ENCODE assay signal across 31 cellular contexts in genomic region chr22:29670615-29671014, GRCh38. TPM values are rescaled to one million over a fixed set of nuclear protein-coding genes. Genes with fewer than 3 reads are reported as not detected.
DNase-seq lines count a peak whose midpoint lies in the region; ATAC-seq and TF ChIP-seq lines count a peak whose summit lies in the region.
"Had no signal": no experiment of that assay in that cellular context is flagged by ENCODE, and none has a peak within 500 bp of the region (broad histone marks: within the 10 kb centered on the region; RNA-seq: fewer than 3 reads in every experiment).

No MANE protein-coding gene starts in this region.

- TF ChIP-seq CTCF in activated CD8-positive, alpha-beta T cell treated with anti-CD3 and anti-CD28 coated beads for 36 hours (IDR thresholded peaks at IDR 0.05), result no peak

- intact Hi-C loops in activated CD8-positive, alpha-beta T cell treated with anti-CD3 and anti-CD28 coated beads for 36 hours (cut with micrococcal nuclease), result no loop called here

- H3K9me3 Mint-ChIP-seq in activated CD8-positive, alpha-beta T cell treated with anti-CD3 and anti-CD28 coated beads for 36 hours, result no peaks in the 10 kb centered on the region
- H3K9me3 Mint-ChIP-seq: activated naive CD8-positive, alpha-beta T cell treated with anti-CD3 and anti-CD28 coated beads for 36 hours; mesothelial cell of epicardium; stimulated activated naive CD8-positive, alpha-beta T cell treated with anti-CD3 and anti-CD28 coated beads, Interleukin-15, Interleukin-2, amounts not matched to agents 100 ng/mL and 50 ng/mL, for 24 hours had no signal

- no peak overlapping the region for H3K27ac Mint-ChIP-seq in activated CD8-positive, alpha-beta T cell treated with anti-CD3 and anti-CD28 coated beads for 36 hours
- H3K27ac Mint-ChIP-seq: activated naive CD8-positive, alpha-beta T cell treated with anti-CD3 and anti-CD28 coated beads for 36 hours; mesothelial cell of epicardium; stimulated activated naive CD8-positive, alpha-beta T cell treated with anti-CD3 and anti-CD28 coated beads, Interleukin-15, Interleukin-2, amounts not matched to agents 100 ng/mL and 50 ng/mL, for 24 hours had no signal

- no peak for ATAC-seq in GM19397 (IDR thresholded peaks at IDR 0.05; ENCODE audit: unreplicated experiment)
- no peak for ATAC-seq in activated CD8-positive, alpha-beta T cell treated with anti-CD3 and anti-CD28 coated beads for 36 hours
- ATAC-seq: heart left ventricle, sciatic nerve had no signal

- no peak overlapping the region for H3K4me3 Mint-ChIP-seq in activated CD8-positive, alpha-beta T cell treated with anti-CD3 and anti-CD28 coated beads for 36 hours
- H3K4me3 Mint-ChIP-seq: activated naive CD8-positive, alpha-beta T cell treated with anti-CD3 and anti-CD28 coated beads for 36 hours; mesothelial cell of epicardium; stimulated activated naive CD8-positive, alpha-beta T cell treated with anti-CD3 and anti-CD28 coated beads, Interleukin-15, Interleukin-2, amounts not matched to agents 100 ng/mL and 50 ng/mL, for 24 hours had no signal

- CTCF ChIA-PET in activated CD8-positive, alpha-beta T cell treated with anti-CD3 and anti-CD28 coated beads for 36 hours (lab: Charles Lee), result interaction anchor here (2.3 kb wide), 1 partner anchor 45 kb away, joined by 7 read pairs; no protein-coding TSS in a partner anchor

- no peaks in the 10 kb centered on the region for H3K4me1 Mint-ChIP-seq in activated CD8-positive, alpha-beta T cell treated with anti-CD3 and anti-CD28 coated beads for 36 hours (ENCODE audit: low read depth)
- H3K4me1 Mint-ChIP-seq: activated naive CD8-positive, alpha-beta T cell treated with anti-CD3 and anti-CD28 coated beads for 36 hours; mesothelial cell of epicardium had no signal

- H3K36me3 Mint-ChIP-seq in activated CD8-positive, alpha-beta T cell treated with anti-CD3 and anti-CD28 coated beads for 36 hours (ENCODE audit: low read depth), result peaks cover 17% of the 10 kb centered on the region

- DNase-seq in NCI-H1417 (lab: John Stamatoyannopoulos, UW) (peak in 2 of 3 experiments; percentile 57 to 86), NCI-H1417 treated with DMSO at 0.1 percent for 48 hours (lab: John Stamatoyannopoulos, UW) (no peak), COR-L47 (lab: John Stamatoyannopoulos, UW) (peak; percentile 31), NCI-H2227 (lab: John Stamatoyannopoulos, UW; ENCODE audit: unreplicated experiment) (peak; percentile 71), iPS-NIHi11 (ENCODE audit: low spot score) (peak; percentile 50), glomerular visceral epithelial cell (ENCODE audit: extremely low spot score) (no peak)
- DNase-seq in activated CD8-positive, alpha-beta T cell treated with anti-CD3 and anti-CD28 coated beads for 36 hours, result no peak
- DNase-seq: 8988T; activated CD4-positive, alpha-beta T cell treated with anti-CD3 and anti-CD28 coated beads for 4 hours; activated CD8-positive, alpha-beta memory T cell treated with anti-CD3 and anti-CD28 coated beads for 24 hours; activated effector memory CD4-positive, alpha-beta T cell treated with Interleukin-2 at 50 U/mL for 16 hours; activated naive CD8-positive, alpha-beta T cell treated with anti-CD3 and anti-CD28 coated beads for 36 hours; activated T-cell treated with anti-CD3 and anti-CD28 coated beads, Interleukin-2, amount 50 U/mL, for 1 hour; aorta; heart left ventricle; kidney; NCI-H1436 treated with DMSO at 0.1 percent for 48 hours; NCI-H526; occipital lobe; RPMI8226; SJCRH30; stimulated activated CD8-positive, alpha-beta memory T cell treated with anti-CD3 and anti-CD28 coated beads, Interleukin-4, amount 100 ng/mL, for 48 hours; SW 1271; T-helper 9 cell; uterus had no signal

- H3K27me3 Mint-ChIP-seq in activated CD8-positive, alpha-beta T cell treated with anti-CD3 and anti-CD28 coated beads for 36 hours, result no peaks in the 10 kb centered on the region
- H3K27me3 Mint-ChIP-seq: activated naive CD8-positive, alpha-beta T cell treated with anti-CD3 and anti-CD28 coated beads for 36 hours; stimulated activated naive CD8-positive, alpha-beta T cell treated with anti-CD3 and anti-CD28 coated beads, Interleukin-15, Interleukin-2, amounts not matched to agents 100 ng/mL and 50 ng/mL, for 24 hours had no signal

- POLR2A ChIA-PET in activated CD8-positive, alpha-beta T cell treated with anti-CD3 and anti-CD28 coated beads for 36 hours (lab: Charles Lee), result no interaction called here

RNA-seq across cellular contexts. Expression of gene CABP7, which starts 49.2 kb away (rescaled TPM):
- under 1 TPM in 1 of 2 experiments, not detected in 1; 0.09 TPM for total RNA-seq in activated CD8-positive, alpha-beta T cell treated with anti-CD3 and anti-CD28 coated beads for 36 hours
- total RNA-seq: aorta, heart left ventricle, LHCN-M2, liver, mesothelial cell of epicardium, sciatic nerve had no signal

Comparison
In these comparisons a context has a peak if more than half of its experiments do, and no peak if none do; other contexts are left out.
1. DNase-seq: peak in NCI-H1417 (2 of 3), COR-L47 (single experiment), NCI-H2227 (single experiment) and iPS-NIHi11 (single experiment); none in NCI-H1417 treated with DMSO at 0.1 percent for 48 hours (single experiment), glomerular visceral epithelial cell (single experiment) and activated CD8-positive, alpha-beta T cell treated with anti-CD3 and anti-CD28 coated beads for 36 hours (single experiment).